In the genomic region with DNA sequence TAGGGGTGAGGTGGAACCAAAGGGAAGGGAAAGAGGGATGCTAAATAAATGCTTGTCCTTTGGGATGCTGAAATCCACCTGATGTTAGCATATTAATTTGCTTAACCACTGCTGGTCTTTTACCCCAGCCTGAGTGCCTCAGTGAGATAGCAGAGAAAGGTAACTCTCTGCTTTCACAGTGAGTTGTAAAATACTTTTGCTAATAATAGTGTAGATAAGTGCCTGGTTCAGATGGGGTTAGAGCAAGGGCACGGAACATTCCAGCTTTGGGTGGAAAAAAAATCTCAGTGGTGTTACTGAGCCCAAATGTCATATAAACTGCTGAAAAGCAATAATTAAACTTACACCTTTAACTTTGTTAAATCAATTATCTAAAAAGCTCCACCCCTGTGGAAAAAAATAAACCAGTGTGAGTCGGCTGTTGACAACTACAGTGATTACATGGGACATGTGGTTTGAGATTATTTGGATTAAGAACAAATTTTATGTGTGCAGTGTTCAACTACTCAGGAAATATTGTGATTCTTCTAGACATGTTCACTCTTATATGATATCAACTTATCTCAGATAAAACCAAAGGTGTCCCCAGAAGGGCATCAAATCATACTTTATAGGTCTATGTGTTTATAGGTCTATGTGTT, we compare ENCODE assay signal across 33 cellular contexts. TPM values are rescaled to one million over a fixed set of nuclear protein-coding genes. Genes with fewer than 3 reads are reported as not detected.
"Had no signal": no experiment of that assay in that cellular context is flagged by ENCODE, and none has a peak within 500 bp of the region (broad histone marks: within the 10 kb centered on the region; RNA-seq: fewer than 3 reads in every experiment).

No MANE protein-coding gene starts in this region.

- H3K4me1 ChIP-seq: adrenal gland, body of pancreas, breast epithelium had no signal

- DNase-seq: activated B cell treated with CpG ODN at 0.5 μM for 24 hours; activated CD4-positive, alpha-beta memory T cell treated with anti-CD3 and anti-CD28 coated beads for 36 hours; activated CD4-positive, alpha-beta T cell treated with anti-CD3 and anti-CD28 coated beads for 4 hours; activated CD4-positive, alpha-beta T cell treated with anti-CD3 and anti-CD28 coated beads, Interleukin-2, amount 50 U/mL, for 1 hour; activated CD4-positive, CD25-positive, alpha-beta regulatory T cell treated with anti-CD3 and anti-CD28 coated beads, Interleukin-2, amount 50 U/mL, for 72 hours; activated CD8-positive, alpha-beta memory T cell treated with anti-CD3 and anti-CD28 coated beads, Interleukin-2, amount 50 U/mL, for 4 hours; activated gamma-delta T cell treated with Interleukin-2 at 50 U/mL for 16 hours; activated naive CD4-positive, alpha-beta T cell treated with anti-CD3 and anti-CD28 coated beads for 36 hours; activated T-cell treated with anti-CD3 and anti-CD28 coated beads for 4 hours; activated T-cell treated with anti-CD3 and anti-CD28 coated beads, Interleukin-2, amount 50 U/mL, for 4 hours; adrenal gland; body of pancreas; Karpas-422; KBM-7; NCI-H1105; NCI-H1417 treated with DMSO at 0.1 percent for 48 hours; NCI-H187 treated with DMSO at 0.1 percent for 48 hours; NCI-H2081 treated with DMSO at 0.1 percent for 48 hours; NCI-H446; NCI-H510A treated with DMSO at 0.1 percent for 48 hours; NCI-H69; SIG-M5; SW 1271; T-helper 1 cell; T-helper 2 cell; T-helper 9 cell had no signal

- H3K4me3 ChIP-seq: adrenal gland, body of pancreas, breast epithelium had no signal

- H3K9me3 ChIP-seq: adrenal gland, body of pancreas, breast epithelium had no signal

- H3K4me1 Mint-ChIP-seq: activated B cell treated with CpG ODN at 0.5 μM for 24 hours, IgD-negative memory B cell had no signal

- ATAC-seq: activated naive CD4-positive, alpha-beta T cell treated with anti-CD3 and anti-CD28 coated beads, Interleukin-2, amount 50 U/mL, for 72 hours; activated T-cell treated with anti-CD3 and anti-CD28 coated beads, Interleukin-2, amount 50 U/mL, for 4 hours; body of pancreas; Panc1; SK-N-SH treated with all-trans-retinoic acid at 6 μM for 48 hours had no signal

- H3K9me3 Mint-ChIP-seq: activated B cell treated with CpG ODN at 0.5 μM for 24 hours; activated CD4-positive, alpha-beta memory T cell treated with anti-CD3 and anti-CD28 coated beads for 36 hours; activated naive CD4-positive, alpha-beta T cell treated with anti-CD3 and anti-CD28 coated beads for 36 hours; activated naive CD4-positive, alpha-beta T cell treated with anti-CD3 and anti-CD28 coated beads, Interleukin-2, amount 50 U/mL, for 72 hours; activated T-cell treated with anti-CD3 and anti-CD28 coated beads, Interleukin-2, amount 50 U/mL, for 4 hours; activated T-helper 1 cell treated with anti-CD3 and anti-CD28 coated beads, Interleukin-12 subunit alpha, Interleukin-12 subunit beta, Interleukin-2, Interleukin-4 antibody, amounts not matched to agents 30 ng/mL and 10 ng/mL and 1 ng/mL, durations not matched to agents 14 hours and 24 hours and 36 hours had no signal

- H3K27ac ChIP-seq: adrenal gland, body of pancreas, breast epithelium, VCaP had no signal

- H3K27ac Mint-ChIP-seq: activated B cell treated with CpG ODN at 0.5 μM for 24 hours; activated CD4-positive, alpha-beta memory T cell treated with anti-CD3 and anti-CD28 coated beads for 36 hours; activated naive CD4-positive, alpha-beta T cell treated with anti-CD3 and anti-CD28 coated beads for 36 hours; activated naive CD4-positive, alpha-beta T cell treated with anti-CD3 and anti-CD28 coated beads, Interleukin-2, amount 50 U/mL, for 72 hours; activated T-helper 1 cell treated with anti-CD3 and anti-CD28 coated beads, Interleukin-12 subunit alpha, Interleukin-12 subunit beta, Interleukin-2, Interleukin-4 antibody, amounts not matched to agents 30 ng/mL and 10 ng/mL and 1 ng/mL, durations not matched to agents 14 hours and 24 hours and 36 hours; IgD-negative memory B cell had no signal

- H3K4me3 Mint-ChIP-seq: activated B cell treated with CpG ODN at 0.5 μM for 24 hours; activated CD4-positive, alpha-beta memory T cell treated with anti-CD3 and anti-CD28 coated beads for 36 hours; activated naive CD4-positive, alpha-beta T cell treated with anti-CD3 and anti-CD28 coated beads for 36 hours; activated T-cell treated with anti-CD3 and anti-CD28 coated beads, Interleukin-2, amount 50 U/mL, for 4 hours; activated T-helper 1 cell treated with anti-CD3 and anti-CD28 coated beads, Interleukin-12 subunit alpha, Interleukin-12 subunit beta, Interleukin-2, Interleukin-4 antibody, amounts not matched to agents 30 ng/mL and 10 ng/mL and 1 ng/mL, durations not matched to agents 14 hours and 24 hours and 36 hours; IgD-negative memory B cell had no signal

- H3K27me3 Mint-ChIP-seq: activated B cell treated with CpG ODN at 0.5 μM for 24 hours; activated CD4-positive, alpha-beta memory T cell treated with anti-CD3 and anti-CD28 coated beads for 36 hours; IgD-negative memory B cell had no signal

- H3K27me3 ChIP-seq: adrenal gland, body of pancreas, breast epithelium had no signal

- H3K36me3 ChIP-seq: adrenal gland, breast epithelium had no signal

- H3K36me3 Mint-ChIP-seq: activated CD4-positive, alpha-beta memory T cell treated with anti-CD3 and anti-CD28 coated beads for 36 hours; activated naive CD4-positive, alpha-beta T cell treated with anti-CD3 and anti-CD28 coated beads, Interleukin-2, amount 50 U/mL, for 72 hours; IgD-negative memory B cell had no signal

RNA-seq across cellular contexts. Expression of a gene that starts 21.1 kb away (rescaled TPM):
- total RNA-seq: activated B cell treated with CpG ODN at 0.5 μM for 24 hours; activated CD4-positive, alpha-beta memory T cell treated with anti-CD3 and anti-CD28 coated beads for 36 hours; activated naive CD4-positive, alpha-beta T cell treated with anti-CD3 and anti-CD28 coated beads for 36 hours; activated naive CD4-positive, alpha-beta T cell treated with anti-CD3 and anti-CD28 coated beads, Interleukin-2, amount 50 U/mL, for 72 hours; activated T-helper 1 cell treated with anti-CD3 and anti-CD28 coated beads, Interleukin-12 subunit alpha, Interleukin-12 subunit beta, Interleukin-2, Interleukin-4 antibody, amounts not matched to agents 30 ng/mL and 10 ng/mL and 1 ng/mL, durations not matched to agents 14 hours and 24 hours and 36 hours had no signal
- polyA plus RNA-seq: IgD-negative memory B cell had no signal
